Comparison of ENCODE assay signal across 1 cellular context in genomic region chr1:45872173-45872801, GRCh38.
TF ChIP-seq lines count a peak whose summit lies in the region.

No MANE protein-coding gene starts in this region.

TF ChIP-seq in IMR-90, 13 proteins besides CTCF, POLR2A, EP300 and RAD21:
- TF ChIP-seq MAFK (IDR thresholded peaks at IDR 0.05; ENCODE audit: low read depth, low read length) (0 out of 2 replicates have a peak, but pooled peaks have one; percentile 9), CEBPB (IDR thresholded peaks at IDR 0.05; ENCODE audit: low read depth, low read length) (peak; percentile 20; the same call in 1 of the 2 replicates)
